Comparison of ENCODE assay signal across 1 cellular context in the genomic region with DNA sequence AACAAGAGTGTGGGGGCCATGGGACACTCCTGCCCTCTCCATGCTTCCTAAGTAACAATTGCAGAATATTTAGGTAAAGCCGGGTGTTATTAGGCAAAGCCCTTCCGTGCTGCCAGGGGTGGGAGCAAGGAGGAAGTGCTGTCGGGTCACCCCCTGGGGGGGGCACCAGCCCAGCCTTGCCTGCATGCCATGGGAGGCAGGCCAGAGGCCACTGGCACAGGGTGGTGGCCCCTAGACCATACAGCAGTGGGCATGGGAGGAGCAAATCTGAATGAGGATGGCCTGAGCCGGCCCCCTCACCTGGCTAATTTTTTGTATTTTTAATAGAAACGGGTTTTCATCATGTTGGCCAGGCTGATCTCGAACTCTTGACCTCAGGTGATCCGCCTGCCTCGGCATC.
TF ChIP-seq lines count a peak whose summit lies in the region.

No MANE protein-coding gene starts in this region.

TF ChIP-seq in WTC11, 78 proteins besides CTCF, POLR2A, EP300 and RAD21 (continued from another document):
- TF ChIP-seq, protein P1, sequence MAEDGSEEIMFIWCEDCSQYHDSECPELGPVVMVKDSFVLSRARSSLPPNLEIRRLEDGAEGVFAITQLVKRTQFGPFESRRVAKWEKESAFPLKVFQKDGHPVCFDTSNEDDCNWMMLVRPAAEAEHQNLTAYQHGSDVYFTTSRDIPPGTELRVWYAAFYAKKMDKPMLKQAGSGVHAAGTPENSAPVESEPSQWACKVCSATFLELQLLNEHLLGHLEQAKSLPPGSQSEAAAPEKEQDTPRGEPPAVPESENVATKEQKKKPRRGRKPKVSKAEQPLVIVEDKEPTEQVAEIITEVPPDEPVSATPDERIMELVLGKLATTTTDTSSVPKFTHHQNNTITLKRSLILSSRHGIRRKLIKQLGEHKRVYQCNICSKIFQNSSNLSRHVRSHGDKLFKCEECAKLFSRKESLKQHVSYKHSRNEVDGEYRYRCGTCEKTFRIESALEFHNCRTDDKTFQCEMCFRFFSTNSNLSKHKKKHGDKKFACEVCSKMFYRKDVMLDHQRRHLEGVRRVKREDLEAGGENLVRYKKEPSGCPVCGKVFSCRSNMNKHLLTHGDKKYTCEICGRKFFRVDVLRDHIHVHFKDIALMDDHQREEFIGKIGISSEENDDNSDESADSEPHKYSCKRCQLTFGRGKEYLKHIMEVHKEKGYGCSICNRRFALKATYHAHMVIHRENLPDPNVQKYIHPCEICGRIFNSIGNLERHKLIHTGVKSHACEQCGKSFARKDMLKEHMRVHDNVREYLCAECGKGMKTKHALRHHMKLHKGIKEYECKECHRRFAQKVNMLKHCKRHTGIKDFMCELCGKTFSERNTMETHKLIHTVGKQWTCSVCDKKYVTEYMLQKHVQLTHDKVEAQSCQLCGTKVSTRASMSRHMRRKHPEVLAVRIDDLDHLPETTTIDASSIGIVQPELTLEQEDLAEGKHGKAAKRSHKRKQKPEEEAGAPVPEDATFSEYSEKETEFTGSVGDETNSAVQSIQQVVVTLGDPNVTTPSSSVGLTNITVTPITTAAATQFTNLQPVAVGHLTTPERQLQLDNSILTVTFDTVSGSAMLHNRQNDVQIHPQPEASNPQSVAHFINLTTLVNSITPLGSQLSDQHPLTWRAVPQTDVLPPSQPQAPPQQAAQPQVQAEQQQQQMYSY (CRISPR knock-in tag; IDR thresholded peaks at IDR 0.05) = no peak
- TF ChIP-seq, protein P2, sequence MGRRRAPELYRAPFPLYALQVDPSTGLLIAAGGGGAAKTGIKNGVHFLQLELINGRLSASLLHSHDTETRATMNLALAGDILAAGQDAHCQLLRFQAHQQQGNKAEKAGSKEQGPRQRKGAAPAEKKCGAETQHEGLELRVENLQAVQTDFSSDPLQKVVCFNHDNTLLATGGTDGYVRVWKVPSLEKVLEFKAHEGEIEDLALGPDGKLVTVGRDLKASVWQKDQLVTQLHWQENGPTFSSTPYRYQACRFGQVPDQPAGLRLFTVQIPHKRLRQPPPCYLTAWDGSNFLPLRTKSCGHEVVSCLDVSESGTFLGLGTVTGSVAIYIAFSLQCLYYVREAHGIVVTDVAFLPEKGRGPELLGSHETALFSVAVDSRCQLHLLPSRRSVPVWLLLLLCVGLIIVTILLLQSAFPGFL (CRISPR knock-in tag; IDR thresholded peaks at IDR 0.05; ENCODE audit: borderline replicate concordance) = no peak
- TF ChIP-seq GABPB1 (CRISPR knock-in tag; IDR thresholded peaks at IDR 0.05) (no peak), USF1 (CRISPR knock-in tag; IDR thresholded peaks at IDR 0.05) (no peak), NR3C1 (CRISPR knock-in tag; conservative IDR thresholded peaks at IDR 0.05; ENCODE audit: low read depth) (no peak), CREB1 (CRISPR knock-in tag; IDR thresholded peaks at IDR 0.05) (no peak), ZNF532 (CRISPR knock-in tag; IDR thresholded peaks at IDR 0.05; ENCODE audit: borderline replicate concordance) (no peak), AFF4 (CRISPR knock-in tag; IDR thresholded peaks at IDR 0.05; ENCODE audit: borderline replicate concordance) (no peak)
